Comparison of ENCODE assay signal across 8 cellular contexts in genomic region chr10:131902211-131902610, GRCh38. TPM values are rescaled to one million over a fixed set of nuclear protein-coding genes. Genes with fewer than 3 reads are reported as not detected.
DNase-seq lines count a peak whose midpoint lies in the region; ATAC-seq and TF ChIP-seq lines count a peak whose summit lies in the region.

No MANE protein-coding gene starts in this region.

- 39% methylated on average over 5 of the region's 5 CpGs for WGBS in liver
- WGBS in thyroid gland, 2 donors, result 52 to 62% methylated on average over 5 of the region's 5 CpGs

- intact Hi-C loops in thyroid gland (cut with DNase I), result no loop called here

- DNase-seq in activated T-cell treated with anti-CD3 and anti-CD28 coated beads, Interleukin-2, amount 50 U/mL, for 24 hours, result no peak
- DNase-seq in activated T-cell treated with anti-CD3 and anti-CD28 coated beads, Interleukin-2, amount 50 U/mL, for 1 hour, result no peak
- no peak for DNase-seq in activated naive CD8-positive, alpha-beta T cell treated with anti-CD3 and anti-CD28 coated beads, Interleukin-2, amount 50 U/mL, for 24 hours
- DNase-seq in thyroid gland, result no peak
- DNase-seq in mucosa of gallbladder (ENCODE audit: low spot score), result no peak

- peak overlapping the region; percentile 90 for H3K4me3 Mint-ChIP-seq in activated T-cell treated with anti-CD3 and anti-CD28 coated beads, Interleukin-2, amount 50 U/mL, for 24 hours
- peak overlapping the region; percentile 89 for H3K4me3 Mint-ChIP-seq in activated naive CD8-positive, alpha-beta T cell treated with anti-CD3 and anti-CD28 coated beads, Interleukin-2, amount 50 U/mL, for 24 hours

- peaks cover 9% of the 10 kb centered on the region for H3K27me3 Mint-ChIP-seq in activated T-cell treated with anti-CD3 and anti-CD28 coated beads, Interleukin-2, amount 50 U/mL, for 24 hours
- H3K27me3 Mint-ChIP-seq in activated naive CD8-positive, alpha-beta T cell treated with anti-CD3 and anti-CD28 coated beads, Interleukin-2, amount 50 U/mL, for 24 hours, result peaks cover 14% of the 10 kb centered on the region

- peaks cover 60% of the 10 kb centered on the region for H3K4me1 Mint-ChIP-seq in activated T-cell treated with anti-CD3 and anti-CD28 coated beads, Interleukin-2, amount 50 U/mL, for 24 hours (ENCODE audit: low read depth)
- H3K4me1 Mint-ChIP-seq in activated naive CD8-positive, alpha-beta T cell treated with anti-CD3 and anti-CD28 coated beads, Interleukin-2, amount 50 U/mL, for 24 hours, result peaks cover 63% of the 10 kb centered on the region

- no peaks in the 10 kb centered on the region for H3K9me3 ChIP-seq in liver (ENCODE audit: control insufficient read depth in 4 of 4, low read length in 3 of 4)
- H3K9me3 ChIP-seq in thyroid gland, result no peaks in the 10 kb centered on the region

- H3K9ac ChIP-seq in liver (ENCODE audit: low read depth in 1 of 2, low read length in 2 of 2), result peak overlapping the region; percentile 85 to 89

- peaks cover 39% of the 10 kb centered on the region for H3K36me3 Mint-ChIP-seq in activated T-cell treated with anti-CD3 and anti-CD28 coated beads, Interleukin-2, amount 50 U/mL, for 24 hours (ENCODE audit: low read depth)
- peaks cover 17% of the 10 kb centered on the region for H3K36me3 Mint-ChIP-seq in activated naive CD8-positive, alpha-beta T cell treated with anti-CD3 and anti-CD28 coated beads, Interleukin-2, amount 50 U/mL, for 24 hours (ENCODE audit: low read depth)

- no peak for TF ChIP-seq RAD21 in liver (IDR thresholded peaks at IDR 0.05)

- no peak for TF ChIP-seq POLR2A in thyroid gland (IDR thresholded peaks at IDR 0.05)

- H3K27ac ChIP-seq in liver (ENCODE audit: low read depth in 1 of 2, low read length in 2 of 2) (peak overlapping the region in 1 of 2 donors; percentile 64), thyroid gland (no peak overlapping the region)

- H3K36me3 ChIP-seq in liver (ENCODE audit: control insufficient read depth in 4 of 4, insufficient read depth in 3 of 4, low read depth in 1 of 4, low read length in 3 of 4) (no peaks in the 10 kb centered on the region), thyroid gland (no peaks in the 10 kb centered on the region)

- H3K9me3 Mint-ChIP-seq in activated T-cell treated with anti-CD3 and anti-CD28 coated beads, Interleukin-2, amount 50 U/mL, for 24 hours, result no peaks in the 10 kb centered on the region
- no peaks in the 10 kb centered on the region for H3K9me3 Mint-ChIP-seq in activated naive CD8-positive, alpha-beta T cell treated with anti-CD3 and anti-CD28 coated beads, Interleukin-2, amount 50 U/mL, for 24 hours

- ATAC-seq in activated naive CD8-positive, alpha-beta T cell treated with anti-CD3 and anti-CD28 coated beads, Interleukin-2, amount 50 U/mL, for 24 hours, result no peak
- ATAC-seq in HG02970 (IDR thresholded peaks at IDR 0.05; ENCODE audit: low FRiP score, unreplicated experiment) (no peak), GM21825 (IDR thresholded peaks at IDR 0.05; ENCODE audit: unreplicated experiment) (no peak)

- H3K27ac Mint-ChIP-seq in activated T-cell treated with anti-CD3 and anti-CD28 coated beads, Interleukin-2, amount 50 U/mL, for 24 hours, result peak overlapping the region; percentile 94
- H3K27ac Mint-ChIP-seq in activated naive CD8-positive, alpha-beta T cell treated with anti-CD3 and anti-CD28 coated beads, Interleukin-2, amount 50 U/mL, for 24 hours, result peak overlapping the region; percentile 80

- H3K4me3 ChIP-seq in liver (ENCODE audit: low read depth in 1 of 3, low read length in 3 of 3) (peak overlapping the region; percentile 57 to 89 (median 86)), thyroid gland (replicated peaks in 1 of 3) (peak overlapping the region in 2 of 3 donors; percentile 61 to 96)

- TF ChIP-seq CTCF in liver (IDR thresholded peaks at IDR 0.05; ENCODE audit: low read depth, low read length, missing input control), result no peak
- TF ChIP-seq CTCF in thyroid gland (IDR thresholded peaks at IDR 0.05), result no peak

- H3K27me3 ChIP-seq in liver (ENCODE audit: control insufficient read depth in 4 of 4, insufficient read depth in 4 of 4, low read length in 3 of 4) (no peaks in the 10 kb centered on the region), thyroid gland (no peaks in the 10 kb centered on the region)

- peaks cover 13 to 45% (median 42%) of the 10 kb centered on the region in 4 donors for H3K4me1 ChIP-seq in liver (ENCODE audit: control insufficient read depth in 4 of 4, insufficient read depth in 4 of 4, low read length in 3 of 4)
- peaks cover 42 to 48% of the 10 kb centered on the region in 2 donors for H3K4me1 ChIP-seq in thyroid gland

TF ChIP-seq in liver, 16 proteins besides CTCF, POLR2A, EP300 and RAD21:
- TF ChIP-seq FOXA2 (IDR thresholded peaks at IDR 0.05) (no peak), TAF1 (conservative IDR thresholded peaks at IDR 0.05) (no peak), JUND (IDR thresholded peaks at IDR 0.05) (no peak), FOXA1 (IDR thresholded peaks at IDR 0.05) (no peak), REST (IDR thresholded peaks at IDR 0.05) (no peak), MAX (IDR thresholded peaks at IDR 0.05) (no peak), YY1 (IDR thresholded peaks at IDR 0.05) (no peak), ZBTB33 (IDR thresholded peaks at IDR 0.05) (no peak), ATF3 (IDR thresholded peaks at IDR 0.05) (no peak), HNF4G (IDR thresholded peaks at IDR 0.05) (no peak), EGR1 (IDR thresholded peaks at IDR 0.05; ENCODE audit: low read depth in 2 of 2) (no peak)

RNA-seq across cellular contexts. Expression of gene PPP2R2D, which starts 1.4 kb away (rescaled TPM):
- 10 to 100 TPM; 19.7 to 20.5 TPM for total RNA-seq in liver
- 1 to 10 TPM; 5.9 to 8.8 TPM for polyA plus RNA-seq in liver
- total RNA-seq in thyroid gland, result 10 to 100 TPM; 32.3 to 38.7 (median 33.9) TPM
- total RNA-seq in mucosa of gallbladder, result 28.1 TPM
